In the genomic region with DNA sequence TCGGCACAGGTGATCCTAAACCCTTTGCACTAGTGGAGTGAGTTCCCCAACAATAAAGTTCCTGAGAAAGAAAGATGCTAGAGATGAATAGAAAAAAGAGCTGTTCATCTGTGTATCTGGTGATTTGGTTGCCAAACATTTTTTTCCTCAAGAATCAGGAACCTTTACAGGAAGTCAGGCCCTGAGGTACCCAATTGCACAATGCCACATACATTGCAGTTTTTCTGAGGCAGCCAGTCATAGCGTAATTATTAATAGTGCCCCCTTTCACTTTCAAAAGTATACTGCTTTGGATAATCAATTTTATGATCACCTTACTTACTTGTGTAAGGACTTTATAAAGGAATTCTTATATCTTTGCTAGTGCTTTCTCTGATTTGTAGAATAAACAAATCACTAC, we compare ENCODE assay signal across 24 cellular contexts.
"Had no signal": no experiment of that assay in that cellular context is flagged by ENCODE, and none has a peak within 500 bp of the region (broad histone marks: within the 10 kb centered on the region; RNA-seq: fewer than 3 reads in every experiment).

No MANE protein-coding gene starts in this region.

- DNase-seq: effector memory CD8-positive, alpha-beta T cell; erythroblast; foreskin keratinocyte; immature natural killer cell; left cardiac atrium; left ventricle myocardium inferior; mesenchymal stem cell; midbrain; occipital lobe; pancreas; right cardiac atrium; small intestine; stimulated activated CD4-positive, alpha-beta T cell treated with anti-CD3 and anti-CD28 coated beads, Interleukin-4, amount 100 ng/mL, for 1 hour; stimulated activated CD8-positive, alpha-beta memory T cell treated with anti-CD3 and anti-CD28 coated beads, Interleukin-4, amount 100 ng/mL, for 48 hours; stimulated activated naive CD8-positive, alpha-beta T cell treated with anti-CD3 and anti-CD28 coated beads, Interleukin-15, Interleukin-2, amounts not matched to agents 100 U/mL and 50 U/mL, for 24 hours; thyroid gland had no signal

- H3K27ac ChIP-seq: foreskin keratinocyte, left ventricle myocardium inferior, neural progenitor cell, pancreas, suprapubic skin, thyroid gland had no signal

- H3K27me3 ChIP-seq: neural progenitor cell, pancreas, suprapubic skin, thyroid gland had no signal

- H2AFZ ChIP-seq: neural progenitor cell had no signal

- H3K9me3 ChIP-seq: pancreas, thyroid gland had no signal

- H3K4me3 ChIP-seq: left ventricle myocardium inferior, lung, neural progenitor cell, pancreas, suprapubic skin, thyroid gland had no signal

- H3K36me3 Mint-ChIP-seq: neural progenitor cell; stimulated activated effector memory CD8-positive, alpha-beta T cell treated with anti-CD3 and anti-CD28 coated beads, Interleukin-12 subunit alpha, Interleukin-12 subunit beta, amount 100 ng/mL, for 72 hours; type B pancreatic cell had no signal

- H3K4me2 ChIP-seq: neural progenitor cell had no signal

- H3K4me3 Mint-ChIP-seq: dendritic cell treated with granulocyte-macrophage colony-stimulating factor and Interleukin-4, amounts not matched to agents 40 ng/mL and 50 ng/mL, for 4 days; effector memory CD8-positive, alpha-beta T cell; immature natural killer cell; natural killer cell treated with Interleukin-12 subunit alpha and Interleukin-12 subunit beta and Interleukin-15 and Interleukin-18, amount 100 ng/mL, for 72 hours; neural progenitor cell; stimulated activated effector memory CD8-positive, alpha-beta T cell treated with anti-CD3 and anti-CD28 coated beads, Interleukin-12 subunit alpha, Interleukin-12 subunit beta, amount 100 ng/mL, for 72 hours; type B pancreatic cell had no signal

- H3K36me3 ChIP-seq: left ventricle myocardium inferior, neural progenitor cell, pancreas, suprapubic skin, thyroid gland had no signal

- H3K27ac Mint-ChIP-seq: dendritic cell treated with granulocyte-macrophage colony-stimulating factor and Interleukin-4, amounts not matched to agents 40 ng/mL and 50 ng/mL, for 4 days; effector memory CD8-positive, alpha-beta T cell; immature natural killer cell; natural killer cell treated with Interleukin-12 subunit alpha and Interleukin-12 subunit beta and Interleukin-15 and Interleukin-18, amount 100 ng/mL, for 72 hours; neural progenitor cell; progenitor cell of endocrine pancreas; stimulated activated effector memory CD8-positive, alpha-beta T cell treated with anti-CD3 and anti-CD28 coated beads, Interleukin-12 subunit alpha, Interleukin-12 subunit beta, amount 100 ng/mL, for 72 hours; type B pancreatic cell had no signal

- ATAC-seq: effector memory CD8-positive, alpha-beta T cell; foreskin keratinocyte; left cardiac atrium; natural killer cell treated with Interleukin-12 subunit alpha and Interleukin-12 subunit beta and Interleukin-15 and Interleukin-18, amount 100 ng/mL, for 72 hours; pancreas; right cardiac atrium; stimulated activated effector memory CD8-positive, alpha-beta T cell treated with anti-CD3 and anti-CD28 coated beads, Interleukin-12 subunit alpha, Interleukin-12 subunit beta, amount 100 ng/mL, for 72 hours; stimulated activated naive CD8-positive, alpha-beta T cell treated with anti-CD3 and anti-CD28 coated beads, Interleukin-15, Interleukin-2, amounts not matched to agents 100 U/mL and 50 U/mL, for 24 hours had no signal

- H3K4me1 Mint-ChIP-seq: immature natural killer cell; neural progenitor cell; stimulated activated effector memory CD8-positive, alpha-beta T cell treated with anti-CD3 and anti-CD28 coated beads, Interleukin-12 subunit alpha, Interleukin-12 subunit beta, amount 100 ng/mL, for 72 hours had no signal

- H3K4me1 ChIP-seq: foreskin keratinocyte, left ventricle myocardium inferior, neural progenitor cell, pancreas, suprapubic skin, thyroid gland had no signal

- H3K27me3 Mint-ChIP-seq: progenitor cell of endocrine pancreas had no signal
